Comparison of ENCODE assay signal across 8 cellular contexts in the genomic region with DNA sequence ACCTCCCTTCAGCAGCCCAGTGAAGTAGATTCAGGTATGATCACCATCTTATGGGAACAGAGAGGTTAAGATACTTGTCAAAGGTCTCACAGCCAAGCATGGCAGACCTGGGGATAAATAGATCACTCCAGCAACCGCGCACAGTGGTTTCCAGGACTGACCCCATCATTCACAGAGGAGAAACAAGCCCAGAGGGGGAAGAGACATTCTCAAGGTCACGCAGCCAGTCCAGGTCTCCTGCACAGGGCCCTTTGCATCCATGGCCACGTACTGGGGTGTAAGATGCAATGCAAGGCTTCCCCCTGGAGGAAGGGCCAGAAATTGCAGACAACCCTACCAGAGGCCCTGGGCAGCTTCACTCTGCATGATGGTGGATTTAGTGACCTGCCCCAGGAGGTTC. TPM values are rescaled to one million over a fixed set of nuclear protein-coding genes. Genes with fewer than 3 reads are reported as not detected.
DNase-seq lines count a peak whose midpoint lies in the region; ATAC-seq and TF ChIP-seq lines count a peak whose summit lies in the region.

No MANE protein-coding gene starts in this region.

- no peaks in the 10 kb centered on the region for H3K4me1 ChIP-seq in heart right ventricle

- peaks cover 0 to 8% (median 0%) of the 10 kb centered on the region in 11 donors for H3K9me3 ChIP-seq in heart right ventricle

- no peaks in the 10 kb centered on the region for H3K9me3 Mint-ChIP-seq in T-helper 2 cell treated with Interferon-gamma antibody and Interleukin-4, amounts not matched to agents 5 μg/mL and 100 μg/mL, for 36 hours

- WGBS in heart right ventricle, 2 donors: 50 to 67% methylated on average over 4 of the region's 4 CpGs

- no peak overlapping the region for H3K27ac ChIP-seq in heart right ventricle

- H3K36me3 Mint-ChIP-seq in T-helper 2 cell treated with Interferon-gamma antibody and Interleukin-4, amounts not matched to agents 5 μg/mL and 100 μg/mL, for 36 hours (ENCODE audit: low read depth): no peaks in the 10 kb centered on the region

- peak in 4 of 9 donors; percentile 12 to 37 (median 16) for TF ChIP-seq CTCF in heart right ventricle (IDR thresholded peaks at IDR 0.05)

- H3K27me3 ChIP-seq in heart right ventricle: peaks cover 7 to 52% (median 40%) of the 10 kb centered on the region in 7 donors

- peak; percentile 3 to 23 for DNase-seq in AML-193 (lab: John Stamatoyannopoulos, UW)
- peak; percentile 15 for DNase-seq in T-helper 2 cell treated with Interferon-gamma antibody and Interleukin-4, amounts not matched to agents 5 μg/mL and 100 μg/mL, for 36 hours (ENCODE audit: low spot score)
- peak; percentile 6 for DNase-seq in glomerular visceral epithelial cell (ENCODE audit: extremely low spot score)
- no peak for DNase-seq in retina
- DNase-seq in putamen (ENCODE audit: low spot score): no peak
- no peak for DNase-seq in heart right ventricle
- DNase-seq in NCI-H1930 (lab: John Stamatoyannopoulos, UW): no peak

- H3K4me3 ChIP-seq in heart right ventricle: no peak overlapping the region

- H3K36me3 ChIP-seq in heart right ventricle: no peaks in the 10 kb centered on the region

- intact Hi-C loops in heart right ventricle (cut with DNase I): no loop called here

- ATAC-seq in GM21576 (IDR thresholded peaks at IDR 0.05; ENCODE audit: unreplicated experiment) (peak; percentile 50), heart right ventricle (no peak)

- no peak overlapping the region for H3K4me3 Mint-ChIP-seq in T-helper 2 cell treated with Interferon-gamma antibody and Interleukin-4, amounts not matched to agents 5 μg/mL and 100 μg/mL, for 36 hours

- H3K27ac Mint-ChIP-seq in T-helper 2 cell treated with Interferon-gamma antibody and Interleukin-4, amounts not matched to agents 5 μg/mL and 100 μg/mL, for 36 hours: no peak overlapping the region

- peaks cover 33% of the 10 kb centered on the region for H3K27me3 Mint-ChIP-seq in T-helper 2 cell treated with Interferon-gamma antibody and Interleukin-4, amounts not matched to agents 5 μg/mL and 100 μg/mL, for 36 hours (ENCODE audit: low read depth)

- no peaks in the 10 kb centered on the region for H3K4me1 Mint-ChIP-seq in T-helper 2 cell treated with Interferon-gamma antibody and Interleukin-4, amounts not matched to agents 5 μg/mL and 100 μg/mL, for 36 hours (ENCODE audit: low read depth)

RNA-seq across cellular contexts. Expression of a gene that starts 19.9 kb away (rescaled TPM):
- not detected for total RNA-seq in heart right ventricle
- not detected for polyA plus RNA-seq in heart right ventricle

RNA-seq across cellular contexts. Expression of a gene that starts 40.1 kb away (rescaled TPM):
- total RNA-seq in heart right ventricle: 1 to 10 TPM; 4.7 to 6.9 (median 5.8) TPM
- polyA plus RNA-seq in heart right ventricle: 10 to 100 TPM in 1 of 2 donors, 1 to 10 TPM in 1; 3.7 to 12.4 TPM

Comparison
In these comparisons a context has a peak if more than half of its experiments do, and no peak if none do; other contexts are left out.
1. DNase-seq: peak in AML-193 (2 of 2), T-helper 2 cell treated with Interferon-gamma antibody and Interleukin-4, amounts not matched to agents 5 μg/mL and 100 μg/mL, for 36 hours (single experiment) and glomerular visceral epithelial cell (single experiment); none in retina (single experiment), putamen (single experiment), heart right ventricle (0 of 2) and NCI-H1930 (0 of 2).